Comparison of ENCODE assay signal across 1 cellular context in genomic region chr19:13162749-13163608, GRCh38.
TF ChIP-seq lines count a peak whose summit lies in the region.

No MANE protein-coding gene starts in this region.

TF ChIP-seq in WTC11, 78 proteins besides CTCF, POLR2A, EP300 and RAD21 (continued from another document):
- TF ChIP-seq PRDM15 (CRISPR knock-in tag; IDR thresholded peaks at IDR 0.05) (peak; percentile 70), KAT7 (CRISPR knock-in tag; IDR thresholded peaks at IDR 0.05; ENCODE audit: borderline replicate concordance) (peak; percentile 88; the same call in 1 of the 2 replicates), HMGXB4 (CRISPR knock-in tag; IDR thresholded peaks at IDR 0.05) (0 out of 2 replicates have a peak, but pooled peaks have one; percentile 19), USF2 (CRISPR knock-in tag; IDR thresholded peaks at IDR 0.05) (peak; percentile 68), ETV6 (CRISPR knock-in tag; IDR thresholded peaks at IDR 0.05) (peak; percentile 89), ZNF512 (CRISPR knock-in tag; IDR thresholded peaks at IDR 0.05; ENCODE audit: borderline replicate concordance) (no peak), FOXP1 (CRISPR knock-in tag; IDR thresholded peaks at IDR 0.05; ENCODE audit: borderline replicate concordance) (peak; percentile 75; the same call in 1 of the 2 replicates), AFF4 (CRISPR knock-in tag; IDR thresholded peaks at IDR 0.05; ENCODE audit: borderline replicate concordance) (0 out of 2 replicates have a peak, but pooled peaks have one; percentile 13), E2F5 (CRISPR knock-in tag; IDR thresholded peaks at IDR 0.05) (peak; percentile 93), TCF7 (CRISPR knock-in tag; IDR thresholded peaks at IDR 0.05; ENCODE audit: low read depth) (no peak), ARID4B (CRISPR knock-in tag; IDR thresholded peaks at IDR 0.05; ENCODE audit: borderline replicate concordance) (peak; percentile 86), SMAD4 (CRISPR knock-in tag; IDR thresholded peaks at IDR 0.05) (no peak), ZBTB43 (CRISPR knock-in tag; IDR thresholded peaks at IDR 0.05) (0 out of 2 replicates have a peak, but pooled peaks have one; percentile 84), MYBL2 (CRISPR knock-in tag; IDR thresholded peaks at IDR 0.05) (no peak), ZMAT4 (CRISPR knock-in tag; IDR thresholded peaks at IDR 0.05) (no peak), SP1 (CRISPR knock-in tag; conservative IDR thresholded peaks at IDR 0.05) (peak; percentile 94)
TF ChIP-seq in WTC11: peak in this region for 20.
